In the genomic region with DNA sequence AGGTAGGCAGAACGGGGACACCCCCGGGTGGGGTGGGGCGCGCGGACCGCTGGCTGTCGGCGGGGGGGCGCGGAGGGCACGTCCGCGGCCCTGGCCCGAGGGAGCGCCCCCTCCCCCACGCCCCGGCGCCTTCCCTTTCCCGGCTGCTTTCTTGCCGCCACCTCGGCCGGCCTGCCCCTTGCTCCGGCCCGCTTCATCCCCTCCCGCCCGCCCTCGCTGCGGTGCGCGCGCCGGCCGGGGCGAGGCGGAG, we compare ENCODE assay signal across 9 cellular contexts. TPM values are rescaled to one million over a fixed set of nuclear protein-coding genes. Genes with fewer than 3 reads are reported as not detected.
A peak's percentile ranks its signal among the peaks of the same experiment; 100 is the strongest.
DNase-seq lines count a peak whose midpoint lies in the region; ATAC-seq, FAIRE-seq and TF ChIP-seq lines count a peak whose summit lies in the region.
"Had no signal": no experiment of that assay in that cellular context is flagged by ENCODE, and none has a peak within 500 bp of the region (broad histone marks: within the 10 kb centered on the region; RNA-seq: fewer than 3 reads in every experiment).

No MANE protein-coding gene starts in this region.

- no peak for FAIRE-seq in D721Med (lab: Jason Lieb, UNC)

- POLR2A ChIA-PET in HEK293 (lab: Yijun Ruan, JAX) (interaction anchor here (0.5 to 2.7 kb wide), 8 partner anchors 9 to 206 kb away, joined by 3 to 22 read pairs (median 6); a partner anchor contains a TSS), activated B cell treated with CpG ODN at 0.5 μM for 24 hours (lab: Charles Lee) (interaction anchor here (0.9 to 1.5 kb wide), 7 partner anchors 13 to 612 kb away, joined by 4 to 7 read pairs (median 7); a partner anchor contains a TSS)

- H3K9me3 Mint-ChIP-seq in activated B cell treated with CpG ODN at 0.5 μM for 24 hours: no peaks in the 10 kb centered on the region

- peaks cover 2% of the 10 kb centered on the region for H3K36me3 Mint-ChIP-seq in activated B cell treated with CpG ODN at 0.5 μM for 24 hours (ENCODE audit: low read depth)

- peaks cover 28% of the 10 kb centered on the region for H3K4me1 Mint-ChIP-seq in activated B cell treated with CpG ODN at 0.5 μM for 24 hours

- peak; percentile 18 for DNase-seq in D721Med (ENCODE audit: insufficient read length, low spot score)
- no peak for DNase-seq in activated B cell treated with CpG ODN at 0.5 μM for 24 hours
- DNase-seq in iPS DF 6.9 (ENCODE audit: low read depth, low spot score): no peak
- DNase-seq in stomach: no peak
- no peak for DNase-seq in DMS53 (lab: John Stamatoyannopoulos, UW)

- intact Hi-C loops in activated B cell treated with CpG ODN at 0.5 μM for 24 hours (cut with micrococcal nuclease): loop anchor here (2.0 to 5.0 kb wide), 6 partner anchors 17 to 1938 kb away; a partner anchor contains a TSS
- intact Hi-C loops in stomach (cut with DNase I; ENCODE audit: low total_unique reads): no loop called here

- H3K4me3 ChIP-seq in HEK293 (ENCODE audit: low read depth, low read length) (peak overlapping the region; percentile 86), iPS DF 6.9 (ENCODE audit: low read length) (peak overlapping the region; percentile 90), stomach (peak overlapping the region; percentile 90 to 96 (median 94))

- H3K36me3 ChIP-seq in HEK293 (ENCODE audit: control insufficient read depth in 2 of 2, insufficient read depth in 1 of 2, low read length in 2 of 2): no peaks in the 10 kb centered on the region
- no peaks in the 10 kb centered on the region for H3K36me3 ChIP-seq in iPS DF 6.9 (ENCODE audit: control insufficient read depth, insufficient read depth, low read length)
- H3K36me3 ChIP-seq in stomach: no peaks in the 10 kb centered on the region

- H3K4me1 ChIP-seq in HEK293 (ENCODE audit: control insufficient read depth, insufficient read depth, low read length) (peaks cover 20% of the 10 kb centered on the region), iPS DF 6.9 (ENCODE audit: control insufficient read depth, insufficient read depth, low read length) (0 out of 2 replicates have a peak, but pooled peaks cover 2% of the 10 kb centered on the region), stomach (peaks cover 34 to 47% (median 39%) of the 10 kb centered on the region in 4 donors)

- peak overlapping the region; percentile 80 for H3K27ac Mint-ChIP-seq in activated B cell treated with CpG ODN at 0.5 μM for 24 hours

- H3K27ac ChIP-seq in HEK293 (ENCODE audit: extremely low read depth, low read depth, low read length) (peak overlapping the region; percentile 96), iPS DF 6.9 (ENCODE audit: low read length) (no peak overlapping the region), stomach (peak overlapping the region; percentile 99 to 100 (median 100))

- no CpG with 5 or more reads among the region's 35 CpGs for WGBS in iPS DF 6.9 (ENCODE audit: insufficient coverage, insufficient read length)
- WGBS in stomach, 5 donors: 0% methylated on average over 20 to 28 of the region's 35 CpGs; no CpG with 5 or more reads in 2 of the 5 donors

- TF ChIP-seq POLR2A in stomach (IDR thresholded peaks at IDR 0.05): no peak

- ATAC-seq in activated B cell treated with CpG ODN at 0.5 μM for 24 hours (ENCODE audit: low read depth) (no peak), HG02759 (IDR thresholded peaks at IDR 0.05; ENCODE audit: unreplicated experiment) (no peak), GM21529 (IDR thresholded peaks at IDR 0.05; ENCODE audit: unreplicated experiment) (no peak)

- H3K27me3 Mint-ChIP-seq in activated B cell treated with CpG ODN at 0.5 μM for 24 hours: peaks cover 2% of the 10 kb centered on the region

- TF ChIP-seq EP300 in stomach (IDR thresholded peaks at IDR 0.05): no peak

- no peaks in the 10 kb centered on the region for H3K27me3 ChIP-seq in iPS DF 6.9 (ENCODE audit: control insufficient read depth, insufficient read depth, low read length)
- H3K27me3 ChIP-seq in stomach: no peaks in the 10 kb centered on the region

- H3K9me3 ChIP-seq in HEK293 (ENCODE audit: control insufficient read depth, insufficient read depth, low read depth, low read length) (no peaks in the 10 kb centered on the region), iPS DF 6.9 (ENCODE audit: control insufficient read depth, insufficient read depth, low read length) (no peaks in the 10 kb centered on the region), stomach (no peaks in the 10 kb centered on the region)

- H3K4me3 Mint-ChIP-seq in activated B cell treated with CpG ODN at 0.5 μM for 24 hours: peak overlapping the region; percentile 93

- TF ChIP-seq CTCF in D721Med (IDR thresholded peaks at IDR 0.05; ENCODE audit: insufficient read depth, missing control alignments): no peak
- TF ChIP-seq CTCF in HEK293 (tag by site-specific recombination; IDR thresholded peaks at IDR 0.05): no peak
- TF ChIP-seq CTCF in activated B cell treated with CpG ODN at 0.5 μM for 24 hours (IDR thresholded peaks at IDR 0.05): no peak
- no peak for TF ChIP-seq CTCF in stomach (IDR thresholded peaks at IDR 0.05)

- CTCF ChIA-PET in HEK293 (lab: Yijun Ruan, JAX) (no interaction called here), activated B cell treated with CpG ODN at 0.5 μM for 24 hours (lab: Charles Lee) (no interaction called here)

TF ChIP-seq in HEK293, 187 proteins besides CTCF, POLR2A, EP300 and RAD21:
- TF ChIP-seq ZFHX2 (tag by site-specific recombination; conservative IDR thresholded peaks at IDR 0.05): 0 out of 2 replicates have a peak, but pooled peaks have one; percentile 2
- TF ChIP-seq, protein P1, sequence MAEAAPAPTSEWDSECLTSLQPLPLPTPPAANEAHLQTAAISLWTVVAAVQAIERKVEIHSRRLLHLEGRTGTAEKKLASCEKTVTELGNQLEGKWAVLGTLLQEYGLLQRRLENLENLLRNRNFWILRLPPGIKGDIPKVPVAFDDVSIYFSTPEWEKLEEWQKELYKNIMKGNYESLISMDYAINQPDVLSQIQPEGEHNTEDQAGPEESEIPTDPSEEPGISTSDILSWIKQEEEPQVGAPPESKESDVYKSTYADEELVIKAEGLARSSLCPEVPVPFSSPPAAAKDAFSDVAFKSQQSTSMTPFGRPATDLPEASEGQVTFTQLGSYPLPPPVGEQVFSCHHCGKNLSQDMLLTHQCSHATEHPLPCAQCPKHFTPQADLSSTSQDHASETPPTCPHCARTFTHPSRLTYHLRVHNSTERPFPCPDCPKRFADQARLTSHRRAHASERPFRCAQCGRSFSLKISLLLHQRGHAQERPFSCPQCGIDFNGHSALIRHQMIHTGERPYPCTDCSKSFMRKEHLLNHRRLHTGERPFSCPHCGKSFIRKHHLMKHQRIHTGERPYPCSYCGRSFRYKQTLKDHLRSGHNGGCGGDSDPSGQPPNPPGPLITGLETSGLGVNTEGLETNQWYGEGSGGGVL (tag by site-specific recombination; IDR thresholded peaks at IDR 0.05): no peak
- TF ChIP-seq, protein P2, sequence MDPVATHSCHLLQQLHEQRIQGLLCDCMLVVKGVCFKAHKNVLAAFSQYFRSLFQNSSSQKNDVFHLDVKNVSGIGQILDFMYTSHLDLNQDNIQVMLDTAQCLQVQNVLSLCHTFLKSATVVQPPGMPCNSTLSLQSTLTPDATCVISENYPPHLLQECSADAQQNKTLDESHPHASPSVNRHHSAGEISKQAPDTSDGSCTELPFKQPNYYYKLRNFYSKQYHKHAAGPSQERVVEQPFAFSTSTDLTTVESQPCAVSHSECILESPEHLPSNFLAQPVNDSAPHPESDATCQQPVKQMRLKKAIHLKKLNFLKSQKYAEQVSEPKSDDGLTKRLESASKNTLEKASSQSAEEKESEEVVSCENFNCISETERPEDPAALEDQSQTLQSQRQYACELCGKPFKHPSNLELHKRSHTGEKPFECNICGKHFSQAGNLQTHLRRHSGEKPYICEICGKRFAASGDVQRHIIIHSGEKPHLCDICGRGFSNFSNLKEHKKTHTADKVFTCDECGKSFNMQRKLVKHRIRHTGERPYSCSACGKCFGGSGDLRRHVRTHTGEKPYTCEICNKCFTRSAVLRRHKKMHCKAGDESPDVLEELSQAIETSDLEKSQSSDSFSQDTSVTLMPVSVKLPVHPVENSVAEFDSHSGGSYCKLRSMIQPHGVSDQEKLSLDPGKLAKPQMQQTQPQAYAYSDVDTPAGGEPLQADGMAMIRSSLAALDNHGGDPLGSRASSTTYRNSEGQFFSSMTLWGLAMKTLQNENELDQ (tag by site-specific recombination; IDR thresholded peaks at IDR 0.05; ENCODE audit: low read depth): no peak
TF ChIP-seq in HEK293: peak in this region for 1.

RNA-seq across cellular contexts. Expression of a gene that starts 0.4 kb away (rescaled TPM):
- total RNA-seq in activated B cell treated with CpG ODN at 0.5 μM for 24 hours (114 and 124 TPM in 2 replicates), stomach (100 to 1,000 TPM; 118 to 822 (median 195) TPM)
- polyA plus RNA-seq in stomach: 100 to 1,000 TPM; 113 to 184 (median 135) TPM

RNA-seq across cellular contexts. Expression of a gene that starts 28.5 kb away (rescaled TPM):
- total RNA-seq in activated B cell treated with CpG ODN at 0.5 μM for 24 hours (0.13 and 0.54 TPM in 2 replicates), stomach (under 1 TPM in 1 of 5 donors, not detected in 4; 0.18 TPM)
- polyA plus RNA-seq in stomach: not detected
- total RNA-seq: T-helper 1 cell treated with Interleukin-12 subunit alpha and Interleukin-12 subunit beta and Interleukin-4 antibody, amounts not matched to agents 30 ng/mL and 1 ng/mL, for 36 hours had no signal
